Comparison of ENCODE assay signal across 1 cellular context in the genomic region with DNA sequence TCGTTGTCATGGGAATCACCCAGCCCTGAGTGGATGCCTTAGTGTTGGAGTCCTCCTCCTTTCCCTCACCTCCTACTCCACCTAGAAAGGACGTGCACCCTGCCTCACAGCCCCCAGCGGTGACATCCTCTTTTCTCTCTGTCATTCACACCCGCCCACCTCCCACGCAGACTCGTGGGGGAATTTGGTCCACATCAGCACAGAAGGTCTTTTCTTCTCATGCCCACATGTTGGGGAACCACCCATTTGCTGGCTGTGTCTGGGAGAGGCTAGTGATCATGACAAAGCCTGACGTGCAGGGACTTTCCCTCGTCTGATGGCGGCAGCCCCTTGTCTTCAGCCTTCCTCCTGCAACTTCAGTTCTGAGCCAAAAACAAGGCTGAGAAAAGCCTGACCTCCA.
TF ChIP-seq lines count a peak whose summit lies in the region.

No MANE protein-coding gene starts in this region.

TF ChIP-seq in GM12878, 131 proteins besides CTCF, POLR2A, EP300 and RAD21 (continued from another document and continues in another):
- TF ChIP-seq ZNF217 (IDR thresholded peaks at IDR 0.05) = no peak
- peak; percentile 3; the same call in 1 of the 2 replicates for TF ChIP-seq ZNF384 (IDR thresholded peaks at IDR 0.05; ENCODE audit: borderline replicate concordance, low read depth, low read length)
- TF ChIP-seq IKZF2 (IDR thresholded peaks at IDR 0.05) = peak; percentile 88 to 94
- peak; percentile 74 for TF ChIP-seq MXI1 (IDR thresholded peaks at IDR 0.05; ENCODE audit: low read depth, low read length)
- TF ChIP-seq MEF2B (IDR thresholded peaks at IDR 0.05; ENCODE audit: partially characterized antibody, poor library complexity, severe bottlenecking) = peak; percentile 91
- TF ChIP-seq BRCA1 (IDR thresholded peaks at IDR 0.05; ENCODE audit: low read depth, low read length) = no peak
- TF ChIP-seq SMARCA5 (IDR thresholded peaks at IDR 0.05) = no peak
- TF ChIP-seq RB1 (IDR thresholded peaks at IDR 0.05; ENCODE audit: borderline replicate concordance) = no peak
- TF ChIP-seq SUPT20H (IDR thresholded peaks at IDR 0.05; ENCODE audit: borderline replicate concordance, control insufficient read depth, low read depth, low read length) = no peak
- TF ChIP-seq, protein P1, sequence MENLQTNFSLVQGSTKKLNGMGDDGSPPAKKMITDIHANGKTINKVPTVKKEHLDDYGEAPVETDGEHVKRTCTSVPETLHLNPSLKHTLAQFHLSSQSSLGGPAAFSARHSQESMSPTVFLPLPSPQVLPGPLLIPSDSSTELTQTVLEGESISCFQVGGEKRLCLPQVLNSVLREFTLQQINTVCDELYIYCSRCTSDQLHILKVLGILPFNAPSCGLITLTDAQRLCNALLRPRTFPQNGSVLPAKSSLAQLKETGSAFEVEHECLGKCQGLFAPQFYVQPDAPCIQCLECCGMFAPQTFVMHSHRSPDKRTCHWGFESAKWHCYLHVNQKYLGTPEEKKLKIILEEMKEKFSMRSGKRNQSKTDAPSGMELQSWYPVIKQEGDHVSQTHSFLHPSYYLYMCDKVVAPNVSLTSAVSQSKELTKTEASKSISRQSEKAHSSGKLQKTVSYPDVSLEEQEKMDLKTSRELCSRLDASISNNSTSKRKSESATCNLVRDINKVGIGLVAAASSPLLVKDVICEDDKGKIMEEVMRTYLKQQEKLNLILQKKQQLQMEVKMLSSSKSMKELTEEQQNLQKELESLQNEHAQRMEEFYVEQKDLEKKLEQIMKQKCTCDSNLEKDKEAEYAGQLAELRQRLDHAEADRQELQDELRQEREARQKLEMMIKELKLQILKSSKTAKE (IDR thresholded peaks at IDR 0.05; ENCODE audit: low read depth, poor library complexity, severe bottlenecking) = peak; percentile 81
- TF ChIP-seq ATF7 (IDR thresholded peaks at IDR 0.05; ENCODE audit: low read depth) = peak; percentile 95
- TF ChIP-seq, protein P2, sequence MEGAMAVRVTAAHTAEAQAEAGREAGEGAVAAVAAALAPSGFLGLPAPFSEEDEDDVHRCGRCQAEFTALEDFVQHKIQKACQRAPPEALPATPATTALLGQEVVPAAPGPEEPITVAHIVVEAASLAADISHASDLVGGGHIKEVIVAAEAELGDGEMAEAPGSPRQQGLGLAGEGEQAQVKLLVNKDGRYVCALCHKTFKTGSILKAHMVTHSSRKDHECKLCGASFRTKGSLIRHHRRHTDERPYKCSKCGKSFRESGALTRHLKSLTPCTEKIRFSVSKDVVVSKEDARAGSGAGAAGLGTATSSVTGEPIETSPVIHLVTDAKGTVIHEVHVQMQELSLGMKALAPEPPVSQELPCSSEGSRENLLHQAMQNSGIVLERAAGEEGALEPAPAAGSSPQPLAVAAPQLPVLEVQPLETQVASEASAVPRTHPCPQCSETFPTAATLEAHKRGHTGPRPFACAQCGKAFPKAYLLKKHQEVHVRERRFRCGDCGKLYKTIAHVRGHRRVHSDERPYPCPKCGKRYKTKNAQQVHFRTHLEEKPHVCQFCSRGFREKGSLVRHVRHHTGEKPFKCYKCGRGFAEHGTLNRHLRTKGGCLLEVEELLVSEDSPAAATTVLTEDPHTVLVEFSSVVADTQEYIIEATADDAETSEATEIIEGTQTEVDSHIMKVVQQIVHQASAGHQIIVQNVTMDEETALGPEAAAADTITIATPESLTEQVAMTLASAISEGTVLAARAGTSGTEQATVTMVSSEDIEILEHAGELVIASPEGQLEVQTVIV (IDR thresholded peaks at IDR 0.05; ENCODE audit: borderline replicate concordance, partially characterized antibody) = no peak
- peak; percentile 88; the same call in 1 of the 2 replicates for TF ChIP-seq ZBED1 (IDR thresholded peaks at IDR 0.05; ENCODE audit: borderline replicate concordance)
- TF ChIP-seq, protein P3, sequence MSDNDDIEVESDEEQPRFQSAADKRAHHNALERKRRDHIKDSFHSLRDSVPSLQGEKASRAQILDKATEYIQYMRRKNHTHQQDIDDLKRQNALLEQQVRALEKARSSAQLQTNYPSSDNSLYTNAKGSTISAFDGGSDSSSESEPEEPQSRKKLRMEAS (IDR thresholded peaks at IDR 0.05; ENCODE audit: low read depth, low read length) = peak; percentile 34; the same call in 1 of the 2 replicates
- TF ChIP-seq, protein P4, sequence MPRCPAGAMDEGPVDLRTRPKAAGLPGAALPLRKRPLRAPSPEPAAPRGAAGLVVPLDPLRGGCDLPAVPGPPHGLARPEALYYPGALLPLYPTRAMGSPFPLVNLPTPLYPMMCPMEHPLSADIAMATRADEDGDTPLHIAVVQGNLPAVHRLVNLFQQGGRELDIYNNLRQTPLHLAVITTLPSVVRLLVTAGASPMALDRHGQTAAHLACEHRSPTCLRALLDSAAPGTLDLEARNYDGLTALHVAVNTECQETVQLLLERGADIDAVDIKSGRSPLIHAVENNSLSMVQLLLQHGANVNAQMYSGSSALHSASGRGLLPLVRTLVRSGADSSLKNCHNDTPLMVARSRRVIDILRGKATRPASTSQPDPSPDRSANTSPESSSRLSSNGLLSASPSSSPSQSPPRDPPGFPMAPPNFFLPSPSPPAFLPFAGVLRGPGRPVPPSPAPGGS (IDR thresholded peaks at IDR 0.05; ENCODE audit: borderline replicate concordance, insufficient read depth, low read depth, low read length, poor library complexity, severe bottlenecking) = peak; percentile 86
- TF ChIP-seq IRF4 (IDR thresholded peaks at IDR 0.05; ENCODE audit: low read depth, low read length) = 0 out of 2 replicates have a peak, but pooled peaks have one; percentile 48
- no peak for TF ChIP-seq ZSCAN29 (IDR thresholded peaks at IDR 0.05)
- TF ChIP-seq ETV6 (conservative IDR thresholded peaks at IDR 0.05 in 1 of 2, IDR thresholded peaks at IDR 0.05 in 1 of 2; ENCODE audit: borderline replicate concordance in 1 of 2, low read depth in 1 of 2) = peak in 1 of 2 experiments; percentile 52; a peak in 1 of 4 replicates
- TF ChIP-seq IKZF1 (conservative IDR thresholded peaks at IDR 0.05) = peak; percentile 92
- peak; percentile 79 for TF ChIP-seq EED (IDR thresholded peaks at IDR 0.05; ENCODE audit: low read depth)
- no peak for TF ChIP-seq RFX5 (IDR thresholded peaks at IDR 0.05; ENCODE audit: low read depth, low read length)
- TF ChIP-seq KLF5 (IDR thresholded peaks at IDR 0.05; ENCODE audit: partially characterized antibody) = peak; percentile 37
- peak; percentile 96 for TF ChIP-seq RELA (IDR thresholded peaks at IDR 0.05; ENCODE audit: borderline replicate concordance, partially characterized antibody)
- peak; percentile 90 for TF ChIP-seq CREM (IDR thresholded peaks at IDR 0.05; ENCODE audit: low read depth)
- TF ChIP-seq ASH2L (IDR thresholded peaks at IDR 0.05; ENCODE audit: borderline replicate concordance, low read depth) = no peak
- TF ChIP-seq JUNB (IDR thresholded peaks at IDR 0.05) = peak; percentile 58
- no peak for TF ChIP-seq NR2C1 (IDR thresholded peaks at IDR 0.05)
- peak; percentile 52; the same call in 1 of the 2 replicates for TF ChIP-seq NFIC (IDR thresholded peaks at IDR 0.05; ENCODE audit: low read depth, low read length)
- peak; percentile 60 for TF ChIP-seq SREBF1 (IDR thresholded peaks at IDR 0.05; ENCODE audit: low read length)
- 0 out of 2 replicates have a peak, but pooled peaks have one; percentile 52 for TF ChIP-seq MEF2A (IDR thresholded peaks at IDR 0.05; ENCODE audit: insufficient read depth, low read depth, low read length)
- peak; percentile 32; the same call in 1 of the 2 replicates for TF ChIP-seq MYB (IDR thresholded peaks at IDR 0.05; ENCODE audit: borderline replicate concordance, low read depth, low read length)
- peak; percentile 83 for TF ChIP-seq CREB1 (IDR thresholded peaks at IDR 0.05; ENCODE audit: low read depth)
- TF ChIP-seq GATAD2B (conservative IDR thresholded peaks at IDR 0.05; ENCODE audit: low read depth) = peak; percentile 83
- peak; percentile 85; the same call in 1 of the 2 replicates for TF ChIP-seq RCOR1 (conservative IDR thresholded peaks at IDR 0.05; ENCODE audit: low read depth, low read length)
- peak; percentile 89; the same call in 1 of the 2 replicates for TF ChIP-seq BACH1 (IDR thresholded peaks at IDR 0.05; ENCODE audit: borderline replicate concordance)
- TF ChIP-seq, protein P5, sequence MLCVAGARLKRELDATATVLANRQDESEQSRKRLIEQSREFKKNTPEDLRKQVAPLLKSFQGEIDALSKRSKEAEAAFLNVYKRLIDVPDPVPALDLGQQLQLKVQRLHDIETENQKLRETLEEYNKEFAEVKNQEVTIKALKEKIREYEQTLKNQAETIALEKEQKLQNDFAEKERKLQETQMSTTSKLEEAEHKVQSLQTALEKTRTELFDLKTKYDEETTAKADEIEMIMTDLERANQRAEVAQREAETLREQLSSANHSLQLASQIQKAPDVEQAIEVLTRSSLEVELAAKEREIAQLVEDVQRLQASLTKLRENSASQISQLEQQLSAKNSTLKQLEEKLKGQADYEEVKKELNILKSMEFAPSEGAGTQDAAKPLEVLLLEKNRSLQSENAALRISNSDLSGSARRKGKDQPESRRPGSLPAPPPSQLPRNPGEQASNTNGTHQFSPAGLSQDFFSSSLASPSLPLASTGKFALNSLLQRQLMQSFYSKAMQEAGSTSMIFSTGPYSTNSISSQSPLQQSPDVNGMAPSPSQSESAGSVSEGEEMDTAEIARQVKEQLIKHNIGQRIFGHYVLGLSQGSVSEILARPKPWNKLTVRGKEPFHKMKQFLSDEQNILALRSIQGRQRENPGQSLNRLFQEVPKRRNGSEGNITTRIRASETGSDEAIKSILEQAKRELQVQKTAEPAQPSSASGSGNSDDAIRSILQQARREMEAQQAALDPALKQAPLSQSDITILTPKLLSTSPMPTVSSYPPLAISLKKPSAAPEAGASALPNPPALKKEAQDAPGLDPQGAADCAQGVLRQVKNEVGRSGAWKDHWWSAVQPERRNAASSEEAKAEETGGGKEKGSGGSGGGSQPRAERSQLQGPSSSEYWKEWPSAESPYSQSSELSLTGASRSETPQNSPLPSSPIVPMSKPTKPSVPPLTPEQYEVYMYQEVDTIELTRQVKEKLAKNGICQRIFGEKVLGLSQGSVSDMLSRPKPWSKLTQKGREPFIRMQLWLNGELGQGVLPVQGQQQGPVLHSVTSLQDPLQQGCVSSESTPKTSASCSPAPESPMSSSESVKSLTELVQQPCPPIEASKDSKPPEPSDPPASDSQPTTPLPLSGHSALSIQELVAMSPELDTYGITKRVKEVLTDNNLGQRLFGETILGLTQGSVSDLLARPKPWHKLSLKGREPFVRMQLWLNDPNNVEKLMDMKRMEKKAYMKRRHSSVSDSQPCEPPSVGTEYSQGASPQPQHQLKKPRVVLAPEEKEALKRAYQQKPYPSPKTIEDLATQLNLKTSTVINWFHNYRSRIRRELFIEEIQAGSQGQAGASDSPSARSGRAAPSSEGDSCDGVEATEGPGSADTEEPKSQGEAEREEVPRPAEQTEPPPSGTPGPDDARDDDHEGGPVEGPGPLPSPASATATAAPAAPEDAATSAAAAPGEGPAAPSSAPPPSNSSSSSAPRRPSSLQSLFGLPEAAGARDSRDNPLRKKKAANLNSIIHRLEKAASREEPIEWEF (IDR thresholded peaks at IDR 0.05; ENCODE audit: insufficient replicate concordance, low read depth, low read length) = peak; percentile 43
- no peak for TF ChIP-seq ESRRA (IDR thresholded peaks at IDR 0.05; ENCODE audit: low read length)
- peak; percentile 38; the same call in 1 of the 2 replicates for TF ChIP-seq NR2F1 (conservative IDR thresholded peaks at IDR 0.05)
- peak; percentile 83 for TF ChIP-seq BCL11A (IDR thresholded peaks at IDR 0.05; ENCODE audit: low read depth, low read length)
- 0 out of 2 replicates have a peak, but pooled peaks have one; percentile 47 for TF ChIP-seq FOXM1 (IDR thresholded peaks at IDR 0.05; ENCODE audit: low read depth, low read length)
- TF ChIP-seq TCF12 (IDR thresholded peaks at IDR 0.05; ENCODE audit: low read depth, low read length) = peak; percentile 85; the same call in 1 of the 2 replicates
- TF ChIP-seq, protein P6, sequence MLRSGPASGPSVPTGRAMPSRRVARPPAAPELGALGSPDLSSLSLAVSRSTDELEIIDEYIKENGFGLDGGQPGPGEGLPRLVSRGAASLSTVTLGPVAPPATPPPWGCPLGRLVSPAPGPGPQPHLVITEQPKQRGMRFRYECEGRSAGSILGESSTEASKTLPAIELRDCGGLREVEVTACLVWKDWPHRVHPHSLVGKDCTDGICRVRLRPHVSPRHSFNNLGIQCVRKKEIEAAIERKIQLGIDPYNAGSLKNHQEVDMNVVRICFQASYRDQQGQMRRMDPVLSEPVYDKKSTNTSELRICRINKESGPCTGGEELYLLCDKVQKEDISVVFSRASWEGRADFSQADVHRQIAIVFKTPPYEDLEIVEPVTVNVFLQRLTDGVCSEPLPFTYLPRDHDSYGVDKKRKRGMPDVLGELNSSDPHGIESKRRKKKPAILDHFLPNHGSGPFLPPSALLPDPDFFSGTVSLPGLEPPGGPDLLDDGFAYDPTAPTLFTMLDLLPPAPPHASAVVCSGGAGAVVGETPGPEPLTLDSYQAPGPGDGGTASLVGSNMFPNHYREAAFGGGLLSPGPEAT (IDR thresholded peaks at IDR 0.05; ENCODE audit: low read depth) = peak; percentile 98
- TF ChIP-seq STAT1 (conservative IDR thresholded peaks at IDR 0.05) = no peak
- no peak for TF ChIP-seq WRNIP1 (IDR thresholded peaks at IDR 0.05; ENCODE audit: borderline replicate concordance, low read depth, low read length)
- TF ChIP-seq, protein P7, sequence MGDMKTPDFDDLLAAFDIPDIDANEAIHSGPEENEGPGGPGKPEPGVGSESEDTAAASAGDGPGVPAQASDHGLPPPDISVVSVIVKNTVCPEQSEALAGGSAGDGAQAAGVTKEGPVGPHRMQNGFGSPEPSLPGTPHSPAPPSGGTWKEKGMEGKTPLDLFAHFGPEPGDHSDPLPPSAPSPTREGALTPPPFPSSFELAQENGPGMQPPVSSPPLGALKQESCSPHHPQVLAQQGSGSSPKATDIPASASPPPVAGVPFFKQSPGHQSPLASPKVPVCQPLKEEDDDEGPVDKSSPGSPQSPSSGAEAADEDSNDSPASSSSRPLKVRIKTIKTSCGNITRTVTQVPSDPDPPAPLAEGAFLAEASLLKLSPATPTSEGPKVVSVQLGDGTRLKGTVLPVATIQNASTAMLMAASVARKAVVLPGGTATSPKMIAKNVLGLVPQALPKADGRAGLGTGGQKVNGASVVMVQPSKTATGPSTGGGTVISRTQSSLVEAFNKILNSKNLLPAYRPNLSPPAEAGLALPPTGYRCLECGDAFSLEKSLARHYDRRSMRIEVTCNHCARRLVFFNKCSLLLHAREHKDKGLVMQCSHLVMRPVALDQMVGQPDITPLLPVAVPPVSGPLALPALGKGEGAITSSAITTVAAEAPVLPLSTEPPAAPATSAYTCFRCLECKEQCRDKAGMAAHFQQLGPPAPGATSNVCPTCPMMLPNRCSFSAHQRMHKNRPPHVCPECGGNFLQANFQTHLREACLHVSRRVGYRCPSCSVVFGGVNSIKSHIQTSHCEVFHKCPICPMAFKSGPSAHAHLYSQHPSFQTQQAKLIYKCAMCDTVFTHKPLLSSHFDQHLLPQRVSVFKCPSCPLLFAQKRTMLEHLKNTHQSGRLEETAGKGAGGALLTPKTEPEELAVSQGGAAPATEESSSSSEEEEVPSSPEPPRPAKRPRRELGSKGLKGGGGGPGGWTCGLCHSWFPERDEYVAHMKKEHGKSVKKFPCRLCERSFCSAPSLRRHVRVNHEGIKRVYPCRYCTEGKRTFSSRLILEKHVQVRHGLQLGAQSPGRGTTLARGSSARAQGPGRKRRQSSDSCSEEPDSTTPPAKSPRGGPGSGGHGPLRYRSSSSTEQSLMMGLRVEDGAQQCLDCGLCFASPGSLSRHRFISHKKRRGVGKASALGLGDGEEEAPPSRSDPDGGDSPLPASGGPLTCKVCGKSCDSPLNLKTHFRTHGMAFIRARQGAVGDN (IDR thresholded peaks at IDR 0.05) = peak; percentile 37; the same call in 1 of the 2 replicates
- no peak for TF ChIP-seq CHD1 (IDR thresholded peaks at IDR 0.05; ENCODE audit: low read depth, low read length)
- TF ChIP-seq TCF7 (IDR thresholded peaks at IDR 0.05; ENCODE audit: borderline replicate concordance) = no peak
- peak; percentile 89 for TF ChIP-seq BMI1 (IDR thresholded peaks at IDR 0.05; ENCODE audit: borderline replicate concordance)
- no peak for TF ChIP-seq KDM1A (IDR thresholded peaks at IDR 0.05; ENCODE audit: borderline replicate concordance)
